Comparison of ENCODE assay signal across 8 cellular contexts in the genomic region with DNA sequence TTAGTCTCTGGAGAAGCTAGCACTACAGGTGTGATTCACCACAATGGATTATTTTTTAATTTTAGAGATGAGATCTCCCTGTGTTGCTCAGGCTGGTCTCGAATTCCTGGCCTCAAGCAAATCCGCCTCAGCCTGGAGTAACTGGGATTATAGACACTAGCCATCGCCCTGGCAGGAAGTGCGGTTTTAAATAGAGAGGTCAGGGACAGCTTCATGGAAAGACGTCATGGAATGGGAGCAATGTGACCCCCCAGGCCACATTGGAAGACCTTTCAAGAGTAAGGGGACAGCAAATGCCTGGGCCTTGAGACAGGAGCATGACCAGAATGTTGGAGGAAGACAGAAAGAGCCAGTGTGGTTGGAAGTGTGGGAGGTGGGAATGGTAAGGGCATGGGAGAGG. TPM values are rescaled to one million over a fixed set of nuclear protein-coding genes. Genes with fewer than 3 reads are reported as not detected.
DNase-seq lines count a peak whose midpoint lies in the region; ATAC-seq and TF ChIP-seq lines count a peak whose summit lies in the region.

No MANE protein-coding gene starts in this region.

- H3K9me3 Mint-ChIP-seq in CD8-positive, alpha-beta T cell, result no peaks in the 10 kb centered on the region
- H3K9me3 Mint-ChIP-seq in central memory CD8-positive, alpha-beta T cell, result no peaks in the 10 kb centered on the region
- H3K9me3 Mint-ChIP-seq in osteocyte (ENCODE audit: unreplicated experiment), result no peaks in the 10 kb centered on the region

- peaks cover 39% of the 10 kb centered on the region for H3K36me3 Mint-ChIP-seq in CD8-positive, alpha-beta T cell
- H3K36me3 Mint-ChIP-seq in central memory CD8-positive, alpha-beta T cell (ENCODE audit: insufficient read depth), result peaks cover 36% of the 10 kb centered on the region
- H3K36me3 Mint-ChIP-seq in osteocyte (ENCODE audit: unreplicated experiment), result peaks cover 6% of the 10 kb centered on the region

- peak overlapping the region; percentile 76 for H3K9ac ChIP-seq in Karpas-422 (ENCODE audit: low read length)

- peak overlapping the region; percentile 97 for H3K27ac ChIP-seq in CD8-positive, alpha-beta T cell (ENCODE audit: low read depth, low read length)
- peak overlapping the region; percentile 92 for H3K27ac ChIP-seq in Karpas-422 (ENCODE audit: low read length)

- no peak for DNase-seq in CD8-positive, alpha-beta T cell
- no peak for DNase-seq in Karpas-422
- DNase-seq in central memory CD8-positive, alpha-beta T cell (ENCODE audit: low spot score in 2 of 2), result no peak
- no peak for DNase-seq in osteocyte (ENCODE audit: extremely low spot score, unreplicated experiment)
- no peak for DNase-seq in NCI-H1930 (lab: John Stamatoyannopoulos, UW)
- DNase-seq in activated gamma-delta T cell treated with Interleukin-2 at 50 U/mL for 16 hours, result no peak
- DNase-seq in NCI-H748 treated with DMSO at 0.1 percent for 48 hours (lab: John Stamatoyannopoulos, UW), result no peak

- H4K20me1 ChIP-seq in Karpas-422 (ENCODE audit: insufficient read depth, low read depth, low read length), result no peaks in the 10 kb centered on the region

- no peaks in the 10 kb centered on the region for H3K27me3 ChIP-seq in CD8-positive, alpha-beta T cell (ENCODE audit: insufficient read depth, low read length)
- H3K27me3 ChIP-seq in Karpas-422 (ENCODE audit: low read length), result no peaks in the 10 kb centered on the region

- no peaks in the 10 kb centered on the region for H3K27me3 Mint-ChIP-seq in CD8-positive, alpha-beta T cell (ENCODE audit: low read depth)
- no peaks in the 10 kb centered on the region for H3K27me3 Mint-ChIP-seq in central memory CD8-positive, alpha-beta T cell
- no peaks in the 10 kb centered on the region for H3K27me3 Mint-ChIP-seq in osteocyte (ENCODE audit: unreplicated experiment)

- no peaks in the 10 kb centered on the region for H3K79me2 ChIP-seq in Karpas-422 (ENCODE audit: low read length)

- CTCF ChIA-PET in CD8-positive, alpha-beta T cell (lab: Charles Lee), result interaction anchor here (1.5 to 7.4 kb wide), 2 partner anchors 15 to 28 kb away, joined by 3 to 46 read pairs; no protein-coding TSS in a partner anchor

- peaks cover 87% of the 10 kb centered on the region for H3K4me1 ChIP-seq in CD8-positive, alpha-beta T cell (ENCODE audit: insufficient read depth, low read length)
- peaks cover 86% of the 10 kb centered on the region for H3K4me1 ChIP-seq in Karpas-422 (ENCODE audit: low read length)

- peaks cover 4% of the 10 kb centered on the region for H3K36me3 ChIP-seq in CD8-positive, alpha-beta T cell (ENCODE audit: insufficient read depth, low read length)
- H3K36me3 ChIP-seq in Karpas-422 (ENCODE audit: insufficient read depth, low read length), result peaks cover 4% of the 10 kb centered on the region; the same call in 1 of the 2 replicates

- no peak for ATAC-seq in CD8-positive, alpha-beta T cell
- no peak for ATAC-seq in central memory CD8-positive, alpha-beta T cell (replicated peaks; ENCODE audit: extremely low read depth, poor library complexity, severe bottlenecking)
- no peak for ATAC-seq in GM21528 (IDR thresholded peaks at IDR 0.05; ENCODE audit: low FRiP score, unreplicated experiment)

- H2AFZ ChIP-seq in Karpas-422 (ENCODE audit: low read length), result no peak overlapping the region

- intact Hi-C loops in CD8-positive, alpha-beta T cell (cut with DNase I, micrococcal nuclease), result no loop called here

- peak overlapping the region; percentile 63 for H3K4me3 ChIP-seq in CD8-positive, alpha-beta T cell (ENCODE audit: low read depth, low read length)
- H3K4me3 ChIP-seq in Karpas-422 (ENCODE audit: low read length), result no peak overlapping the region

- H3K4me2 ChIP-seq in Karpas-422 (ENCODE audit: low read depth, low read length, poor library complexity, severe bottlenecking), result peak overlapping the region; percentile 88

- H3K27ac Mint-ChIP-seq in CD8-positive, alpha-beta T cell, result peak overlapping the region; percentile 97
- peak overlapping the region; percentile 98 for H3K27ac Mint-ChIP-seq in central memory CD8-positive, alpha-beta T cell (ENCODE audit: low read depth)
- H3K27ac Mint-ChIP-seq in osteocyte (ENCODE audit: unreplicated experiment), result peak overlapping the region; percentile 97

- TF ChIP-seq CTCF in CD8-positive, alpha-beta T cell (IDR thresholded peaks at IDR 0.05), result no peak
- TF ChIP-seq CTCF in osteocyte (IDR thresholded peaks at IDR 0.05), result no peak

- H3K9me3 ChIP-seq in CD8-positive, alpha-beta T cell (ENCODE audit: low read length), result no peaks in the 10 kb centered on the region
- no peaks in the 10 kb centered on the region for H3K9me3 ChIP-seq in Karpas-422 (ENCODE audit: low read length)

- H3K4me3 Mint-ChIP-seq in CD8-positive, alpha-beta T cell, result peak overlapping the region; percentile 88
- H3K4me3 Mint-ChIP-seq in central memory CD8-positive, alpha-beta T cell, result peak overlapping the region; percentile 86
- H3K4me3 Mint-ChIP-seq in osteocyte (ENCODE audit: unreplicated experiment), result no peak overlapping the region

- H3K4me1 Mint-ChIP-seq in CD8-positive, alpha-beta T cell (ENCODE audit: low read depth), result peaks cover 79% of the 10 kb centered on the region
- H3K4me1 Mint-ChIP-seq in central memory CD8-positive, alpha-beta T cell, result peaks cover 47% of the 10 kb centered on the region
- H3K4me1 Mint-ChIP-seq in osteocyte (ENCODE audit: unreplicated experiment), result peaks cover 40% of the 10 kb centered on the region

- POLR2A ChIA-PET in CD8-positive, alpha-beta T cell (lab: Charles Lee), result interaction anchor here (1.6 to 2.1 kb wide), 2 partner anchors 19 to 27 kb away, joined by 7 to 12 read pairs; no protein-coding TSS in a partner anchor

- no peaks in the 10 kb centered on the region for H3K9me2 ChIP-seq in Karpas-422 (replicated peaks; ENCODE audit: insufficient read depth, low read length)

RNA-seq across cellular contexts. Expression of a gene that starts 2.2 kb away (rescaled TPM):
- 10 to 100 TPM; 89.2 to 93.4 TPM for total RNA-seq in CD8-positive, alpha-beta T cell
- 112 and 259 TPM in 2 replicates for total RNA-seq in Karpas-422 (2014; rRNA removed; shearing (Covaris generic); ENCODE audit: low replicate concordance)
- total RNA-seq in osteocyte, result 8.4 and 10.2 TPM in 2 replicates

RNA-seq across cellular contexts. Expression of a gene that starts 15.5 kb away (rescaled TPM):
- 10 to 100 TPM; 26.9 to 27.7 TPM for total RNA-seq in CD8-positive, alpha-beta T cell
- 18.1 and 36.3 TPM in 2 replicates for total RNA-seq in Karpas-422 (2014; rRNA removed; shearing (Covaris generic); ENCODE audit: low replicate concordance)
- total RNA-seq in osteocyte, result 25.1 and 26.8 TPM in 2 replicates
